ENCODE assay signal across 32 cellular contexts in genomic region chr19:43265664-43266025, GRCh38. TPM values are rescaled to one million over a fixed set of nuclear protein-coding genes. Genes with fewer than 3 reads are reported as not detected.
DNase-seq lines count a peak whose midpoint lies in the region; ATAC-seq, FAIRE-seq and TF ChIP-seq lines count a peak whose summit lies in the region.
"Had no signal": no experiment of that assay in that cellular context is flagged by ENCODE, and none has a peak within 500 bp of the region (broad histone marks: within the 10 kb centered on the region; RNA-seq: fewer than 3 reads in every experiment).

No MANE protein-coding gene starts in this region.

- peak overlapping the region; percentile 97 for H2AK9ac ChIP-seq in IMR-90 (replicated peaks; ENCODE audit: low read depth, low read length, poor library complexity)

- H4K20me1 ChIP-seq in IMR-90 (ENCODE audit: insufficient read depth, low read length), result no peaks in the 10 kb centered on the region
- H4K20me1 ChIP-seq in astrocyte (ENCODE audit: insufficient read depth, low read length), result no peaks in the 10 kb centered on the region
- H4K20me1 ChIP-seq in keratinocyte (ENCODE audit: control insufficient read depth, extremely low read depth, insufficient read depth, low read length), result no peaks in the 10 kb centered on the region

- H3K9me1 ChIP-seq in IMR-90 (ENCODE audit: insufficient read depth, low read length) (peaks cover 17% of the 10 kb centered on the region; the same call in 1 of the 2 replicates), keratinocyte (ENCODE audit: control insufficient read depth, extremely low read depth, insufficient read depth, low read length) (no peaks in the 10 kb centered on the region)

- CTCF ChIA-PET in IMR-90 (lab: Yijun Ruan, JAX), result no interaction called here

- H3K27ac ChIP-seq in IMR-90 (ENCODE audit: insufficient read depth, low read length) (peak overlapping the region; percentile 87), astrocyte (ENCODE audit: low read depth, low read length) (peak overlapping the region; percentile 88), keratinocyte (ENCODE audit: control insufficient read depth, insufficient read depth, low read length) (peak overlapping the region; percentile 99)
- H3K27ac ChIP-seq: gastroesophageal sphincter, left lung, stomach, thyroid gland had no signal

- DNase-seq in AG08395 (ENCODE audit: low spot score) (peak; percentile 2), IMR-90 (peak; percentile 11), astrocyte (ENCODE audit: low read depth) (no peak), keratinocyte (ENCODE audit: low read depth, low spot score) (no peak), globus pallidus (ENCODE audit: low spot score) (no peak), mesenteric fat pad (ENCODE audit: low spot score) (no peak), DMS114 treated with DMSO at 0.1 percent for 48 hours (lab: John Stamatoyannopoulos, UW; ENCODE audit: unreplicated experiment) (no peak), GM12891 (ENCODE audit: insufficient read length, low spot score) (no peak)
- DNase-seq: activated CD8-positive, alpha-beta T cell treated with anti-CD3 and anti-CD28 coated beads for 36 hours; BE2C; CD8-positive, alpha-beta memory T cell; DMS53; effector CD8-positive, alpha-beta T cell; GDM1; H9; KBM-7; left lung; midbrain; naive thymus-derived CD8-positive, alpha-beta T cell; NCI-H146; NCI-H526; nucleus accumbens; stomach; thyroid gland had no signal

- peak overlapping the region; percentile 100 for H3K23ac ChIP-seq in IMR-90 (ENCODE audit: low read depth, low read length)

- TF ChIP-seq RAD21 in IMR-90 (IDR thresholded peaks at IDR 0.05; ENCODE audit: low read length), result no peak

- H3K27ac Mint-ChIP-seq in astrocyte (ENCODE audit: unreplicated experiment), result no peak overlapping the region
- H3K27ac Mint-ChIP-seq: activated CD8-positive, alpha-beta T cell treated with anti-CD3 and anti-CD28 coated beads for 36 hours; CD8-positive, alpha-beta memory T cell; H9; naive thymus-derived CD8-positive, alpha-beta T cell; T-helper 2 cell treated with Interferon-gamma antibody and Interleukin-4, amounts not matched to agents 5 μg/mL and 100 μg/mL, for 36 hours had no signal

- peak; percentile 79 for ATAC-seq in IMR-90 (ENCODE audit: low read depth)
- ATAC-seq: activated CD8-positive, alpha-beta T cell treated with anti-CD3 and anti-CD28 coated beads for 36 hours; activated naive CD4-positive, alpha-beta T cell treated with anti-CD3 and anti-CD28 coated beads, Interleukin-2, amount 50 U/mL, for 72 hours; esophagus mucosa; gastroesophageal sphincter; left lung; naive thymus-derived CD8-positive, alpha-beta T cell had no signal

- H2BK5ac ChIP-seq in IMR-90 (ENCODE audit: low read depth, low read length, poor library complexity, severe bottlenecking), result peak overlapping the region; percentile 100

- in situ Hi-C loops in IMR-90 (cut with MboI; ENCODE audit: low sequenced_read_pairs), result loop anchor here (10.0 kb wide), 1 partner anchor 141 kb away; no protein-coding TSS in a partner anchor

- H3K79me1 ChIP-seq in IMR-90 (ENCODE audit: low read depth in 1 of 2, low read length in 2 of 2), result peaks cover 13 to 27% of the 10 kb centered on the region in 2 experiments

- no TSS peak for BruUV-seq in IMR-90 (replicated peaks; lab: Mats Ljungman, UMichigan)

- no peaks in the 10 kb centered on the region for H3K36me3 Mint-ChIP-seq in astrocyte (ENCODE audit: low read depth, unreplicated experiment)
- H3K36me3 Mint-ChIP-seq: activated naive CD4-positive, alpha-beta T cell treated with anti-CD3 and anti-CD28 coated beads, Interleukin-2, amount 50 U/mL, for 72 hours; CD8-positive, alpha-beta memory T cell; naive thymus-derived CD8-positive, alpha-beta T cell had no signal

- no peak for TF ChIP-seq POLR2A in IMR-90 (IDR thresholded peaks at IDR 0.05; ENCODE audit: low read depth, low read length)
- TF ChIP-seq POLR2A in GM12891 (IDR thresholded peaks at IDR 0.05; ENCODE audit: low read depth, low read length), result no peak

- H3K27me3 ChIP-seq in IMR-90 (ENCODE audit: control insufficient read depth, insufficient read depth, low read length), result no peaks in the 10 kb centered on the region
- H3K27me3 ChIP-seq in astrocyte (ENCODE audit: insufficient read depth, low read length), result no peaks in the 10 kb centered on the region
- no peaks in the 10 kb centered on the region for H3K27me3 ChIP-seq in keratinocyte (ENCODE audit: control insufficient read depth, extremely low read depth, insufficient read depth, low read length)
- H3K27me3 ChIP-seq: BE2C, left lung, thyroid gland had no signal

- TF ChIP-seq CTCF in IMR-90 (conservative IDR thresholded peaks at IDR 0.05; ENCODE audit: low read depth, low read length) (no peak), astrocyte (IDR thresholded peaks at IDR 0.05; ENCODE audit: insufficient read depth, low read depth, low read length) (no peak), keratinocyte (optimal IDR thresholded peaks at IDR 0.05 in 1 of 3, IDR thresholded peaks at IDR 0.05 in 1 of 3, conservative IDR thresholded peaks at IDR 0.05 in 1 of 3; ENCODE audit: extremely low read depth in 1 of 3, insufficient read depth in 2 of 3, low read length in 3 of 3) (no peak)

- peak overlapping the region; percentile 62; the same call in 1 of the 2 replicates for H3K9ac ChIP-seq in IMR-90 (ENCODE audit: low read depth, low read length)
- H3K9ac ChIP-seq in astrocyte (ENCODE audit: low read length), result peak overlapping the region; percentile 62
- H3K9ac ChIP-seq in keratinocyte (ENCODE audit: control insufficient read depth, extremely low read depth, insufficient read depth, low read length), result peak overlapping the region; percentile 81

- peak overlapping the region; percentile 100 for H4K91ac ChIP-seq in IMR-90 (ENCODE audit: insufficient read depth, low read depth, low read length)

- H3K79me2 ChIP-seq in astrocyte (ENCODE audit: insufficient read depth, low read length) (no peaks in the 10 kb centered on the region), keratinocyte (ENCODE audit: control insufficient read depth, insufficient read depth, low read length) (no peaks in the 10 kb centered on the region)

- POLR2A ChIA-PET in IMR-90 (lab: Charles Lee; ENCODE audit: unreplicated experiment), result no interaction called here

- peak overlapping the region; percentile 97 for H2BK15ac ChIP-seq in IMR-90 (ENCODE audit: low read depth, low read length)

- H3K4me3 ChIP-seq in IMR-90 (ENCODE audit: insufficient read depth, low read depth, low read length), result no peak overlapping the region
- H3K4me3 ChIP-seq in astrocyte (ENCODE audit: insufficient read depth, low read depth, low read length), result no peak overlapping the region
- H3K4me3 ChIP-seq in keratinocyte (ENCODE audit: control insufficient read depth in 2 of 3, extremely low read depth in 1 of 3, insufficient read depth in 2 of 3, low read depth in 1 of 3, low read length in 3 of 3), result peak overlapping the region in 2 of 3 experiments; percentile 18 to 48
- H3K4me3 ChIP-seq: gastroesophageal sphincter, left lung, stomach, thyroid gland had no signal

- H3K36me3 ChIP-seq in IMR-90 (ENCODE audit: control insufficient read depth, insufficient read depth, low read length), result no peaks in the 10 kb centered on the region
- no peaks in the 10 kb centered on the region for H3K36me3 ChIP-seq in astrocyte (ENCODE audit: insufficient read depth, low read length)
- no peaks in the 10 kb centered on the region for H3K36me3 ChIP-seq in keratinocyte (ENCODE audit: control insufficient read depth in 2 of 2, extremely low read depth in 1 of 2, insufficient read depth in 2 of 2, low read length in 2 of 2)
- H3K36me3 ChIP-seq: BE2C, gastroesophageal sphincter, left lung, stomach, thyroid gland had no signal

- dilution Hi-C loops in IMR-90 (cut with HindIII; ENCODE audit: low sequenced_read_pairs, unreplicated experiment), result no loop called here
- dilution Hi-C loops in keratinocyte (cut with MboI; ENCODE audit: extremely low pct_ligation_motif_present, low sequenced_read_pairs), result no loop called here

- peaks cover 25% of the 10 kb centered on the region for H3K9me3 Mint-ChIP-seq in astrocyte (ENCODE audit: unreplicated experiment)
- H3K9me3 Mint-ChIP-seq: activated CD8-positive, alpha-beta T cell treated with anti-CD3 and anti-CD28 coated beads for 36 hours; activated naive CD4-positive, alpha-beta T cell treated with anti-CD3 and anti-CD28 coated beads, Interleukin-2, amount 50 U/mL, for 72 hours; naive thymus-derived CD8-positive, alpha-beta T cell; T-helper 2 cell treated with Interferon-gamma antibody and Interleukin-4, amounts not matched to agents 5 μg/mL and 100 μg/mL, for 36 hours had no signal

- H2AK5ac ChIP-seq in IMR-90 (ENCODE audit: low read depth, low read length), result peak overlapping the region; percentile 100

- peak overlapping the region; percentile 99 for H3K56ac ChIP-seq in IMR-90 (ENCODE audit: extremely low read depth, insufficient read depth, low read length)

- FAIRE-seq in astrocyte (lab: Jason Lieb, UNC) (no peak), keratinocyte (lab: Jason Lieb, UNC) (no peak), GM12891 (lab: Jason Lieb, UNC) (no peak)
- FAIRE-seq: A204.1, colon had no signal

- no peak overlapping the region for H3K4me3 Mint-ChIP-seq in astrocyte (ENCODE audit: unreplicated experiment)
- H3K4me3 Mint-ChIP-seq: activated CD8-positive, alpha-beta T cell treated with anti-CD3 and anti-CD28 coated beads for 36 hours; CD8-positive, alpha-beta memory T cell; H9; naive thymus-derived CD8-positive, alpha-beta T cell; T-helper 2 cell treated with Interferon-gamma antibody and Interleukin-4, amounts not matched to agents 5 μg/mL and 100 μg/mL, for 36 hours had no signal

- intact Hi-C loops in IMR-90 (cut with micrococcal nuclease), result no loop called here

- H3K27me3 Mint-ChIP-seq in astrocyte (ENCODE audit: low read depth, unreplicated experiment), result no peaks in the 10 kb centered on the region
- H3K27me3 Mint-ChIP-seq: activated CD8-positive, alpha-beta T cell treated with anti-CD3 and anti-CD28 coated beads for 36 hours had no signal

- H3K4me1 ChIP-seq in IMR-90 (ENCODE audit: control insufficient read depth, insufficient read depth, low read length), result peaks cover 18% of the 10 kb centered on the region
- H3K4me1 ChIP-seq in astrocyte (ENCODE audit: insufficient read depth, low read length), result peaks cover 18% of the 10 kb centered on the region
- H3K4me1 ChIP-seq in keratinocyte (ENCODE audit: control insufficient read depth, extremely low read depth, insufficient read depth, low read length), result peaks cover 22% of the 10 kb centered on the region
- H3K4me1 ChIP-seq: BE2C, gastroesophageal sphincter, left lung, stomach, thyroid gland had no signal

- peak overlapping the region; percentile 93 to 98 for H4K8ac ChIP-seq in IMR-90 (ENCODE audit: low read depth in 2 of 2, low read length in 2 of 2)

- H2BK120ac ChIP-seq in IMR-90 (ENCODE audit: low read depth, low read length), result peak overlapping the region; percentile 100

- peak overlapping the region; percentile 95 for H4K5ac ChIP-seq in IMR-90 (ENCODE audit: low read depth, low read length)

- H3K9me3 ChIP-seq in IMR-90 (ENCODE audit: control insufficient read depth, insufficient read depth, low read length) (no peaks in the 10 kb centered on the region; the same call in 1 of the 2 replicates), astrocyte (ENCODE audit: insufficient read depth, low read depth, low read length) (no peaks in the 10 kb centered on the region), keratinocyte (ENCODE audit: control insufficient read depth, low read depth, low read length) (no peaks in the 10 kb centered on the region)
- H3K9me3 ChIP-seq: BE2C, gastroesophageal sphincter, left lung, stomach, thyroid gland had no signal

- H3K14ac ChIP-seq in IMR-90 (replicated peaks; ENCODE audit: low read depth, low read length), result peak overlapping the region; percentile 100

- H3K18ac ChIP-seq in IMR-90 (ENCODE audit: low read depth, low read length), result peak overlapping the region; percentile 93

- peak overlapping the region; percentile 27; the same call in 1 of the 2 replicates for H3K4me2 ChIP-seq in IMR-90 (ENCODE audit: low read depth, low read length)
- peak overlapping the region; percentile 63 for H3K4me2 ChIP-seq in astrocyte (ENCODE audit: low read length)
- H3K4me2 ChIP-seq in keratinocyte (ENCODE audit: control insufficient read depth, extremely low read depth, insufficient read depth, low read depth, low read length), result peak overlapping the region; percentile 81

- H3K4ac ChIP-seq in IMR-90 (ENCODE audit: low read depth, low read length), result peak overlapping the region; percentile 100

- no CpG with 5 or more reads among the region's 2 CpGs for WGBS in IMR-90 (ENCODE audit: extremely low coverage in 2 of 2, insufficient read length in 1 of 2), 2 experiments

- peak overlapping the region; percentile 61 for H2AFZ ChIP-seq in IMR-90 (replicated peaks; ENCODE audit: low read length, poor library complexity)
- no peak overlapping the region for H2AFZ ChIP-seq in astrocyte (ENCODE audit: low read depth, low read length)
- H2AFZ ChIP-seq in keratinocyte (ENCODE audit: control insufficient read depth, low read length), result no peak overlapping the region

- H3K4me1 Mint-ChIP-seq in astrocyte (ENCODE audit: low read depth, unreplicated experiment), result no peaks in the 10 kb centered on the region
- H3K4me1 Mint-ChIP-seq: CD8-positive, alpha-beta memory T cell; H9 had no signal

- peak overlapping the region; percentile 99 for H2BK20ac ChIP-seq in IMR-90 (ENCODE audit: low read depth, low read length)

RNA-seq across cellular contexts. Expression of gene PSG9, which starts 3.7 kb away (rescaled TPM):
- total RNA-seq in IMR-90 (2012; rRNA removed) (0.28 and 0.54 TPM in 2 replicates), astrocyte (0.18 and 0.31 TPM in 2 replicates), mesenteric fat pad (not detected)
- polyA plus RNA-seq in IMR-90 (2012; rRNA removed) (1.1 TPM in 2 replicates), keratinocyte (0.10 to 0.22 TPM (median 0.14 TPM) in 3 replicates)
- polyA plus RNA-seq in IMR-90 (2012; cell fraction: cytosol; rRNA removed), result 0.24 and 0.54 TPM in 2 replicates
- 0.10 and 1.0 TPM in 2 replicates for polyA plus RNA-seq in IMR-90 (2012; cell fraction: nucleus; rRNA removed; ENCODE audit: low replicate concordance)
- polyA plus RNA-seq in keratinocyte (2011; ENCODE audit: low read depth), result 0.41 TPM
- polyA plus RNA-seq in keratinocyte (2011; cell fraction: cytosol; rRNA removed), result 0.12 and 0.21 TPM in 2 replicates
- polyA plus RNA-seq in keratinocyte (2011; cell fraction: nucleus; rRNA removed), result 0.19 and 0.27 TPM in 2 replicates
- 0.14 and 2.2 TPM in 2 replicates for polyA plus RNA-seq in keratinocyte (2012; ENCODE audit: low replicate concordance)
- polyA minus RNA-seq in keratinocyte, result 0.36 TPM in 1 of 3 replicates, not detected in the others
- polyA minus RNA-seq in keratinocyte (2011; cell fraction: cytosol; rRNA and poly(A)+ RNA removed), result not detected
- 0.21 and 0.31 TPM in 2 replicates for polyA minus RNA-seq in keratinocyte (2011; cell fraction: nucleus; rRNA and poly(A)+ RNA removed)
- not detected for polyA plus RNA-seq in GM12891 (2012; ENCODE audit: low read depth, missing spikeins)
- total RNA-seq: activated CD8-positive, alpha-beta T cell treated with anti-CD3 and anti-CD28 coated beads for 36 hours; CD8-positive, alpha-beta memory T cell; esophagus mucosa; gastroesophageal sphincter; H9; left lung; naive thymus-derived CD8-positive, alpha-beta T cell; pulmonary artery endothelial cell; skeletal muscle tissue; stomach; thyroid gland had no signal
- polyA plus RNA-seq: CD8-positive, alpha-beta memory T cell; naive thymus-derived CD8-positive, alpha-beta T cell; stomach had no signal

Comparison
In these comparisons a context has a peak if more than half of its experiments do, and no peak if none do; other contexts are left out.
1. DNase-seq: peak in AG08395 (single experiment) and IMR-90 (single experiment); none in astrocyte (single experiment), keratinocyte (single experiment), globus pallidus (single experiment), mesenteric fat pad (single experiment), DMS114 treated with DMSO at 0.1 percent for 48 hours (single experiment) and GM12891 (single experiment).
2. H3K4me2 ChIP-seq: peak in every context shown above with its lines; median percentile 81 in keratinocyte; 63 in astrocyte; 27 in IMR-90.
3. H3K4me3 ChIP-seq: peak in keratinocyte (2 of 3); none in IMR-90 (single experiment) and astrocyte (single experiment).
4. Peak in every context shown above with its lines, with median percentiles within 50 percentile points of each other: H3K27ac ChIP-seq and H3K9ac ChIP-seq.